8 cellular contexts compared by ENCODE assay signal in genomic region chr6:11232968-11233626, GRCh38. TPM values are rescaled to one million over a fixed set of nuclear protein-coding genes. Genes with fewer than 3 reads are reported as not detected.
DNase-seq lines count a peak whose midpoint lies in the region; ATAC-seq and TF ChIP-seq lines count a peak whose summit lies in the region.

No MANE protein-coding gene starts in this region.

- H3K4me3 ChIP-seq in astrocyte of the spinal cord (ENCODE audit: low read depth, low read length) (peak overlapping the region; percentile 74), kidney epithelial cell (ENCODE audit: low read depth, low read length) (peak overlapping the region; percentile 86)

- peak; percentile 16 for ATAC-seq in GM19043 (IDR thresholded peaks at IDR 0.05; ENCODE audit: low read depth, unreplicated experiment)

- no peak for TF ChIP-seq CTCF in astrocyte of the spinal cord (IDR thresholded peaks at IDR 0.05; ENCODE audit: low read depth, low read length)
- TF ChIP-seq CTCF in kidney epithelial cell (IDR thresholded peaks at IDR 0.05; ENCODE audit: insufficient read depth, low read length, poor library complexity, severe bottlenecking), result no peak

- DNase-seq in AG08395 (ENCODE audit: low spot score), result peak; percentile 24
- peak; percentile 50 for DNase-seq in NCI-H1105 (lab: John Stamatoyannopoulos, UW)
- DNase-seq in astrocyte of the spinal cord (ENCODE audit: low read depth, low spot score), result no peak
- DNase-seq in kidney epithelial cell (ENCODE audit: low read depth), result no peak
- peak in 1 of 49 donors; percentile 57 for DNase-seq in substantia nigra (lab: John Stamatoyannopoulos, UW)
- no peak for DNase-seq in Ammon's horn (ENCODE audit: low spot score)
- no peak for DNase-seq in kidney glomerular epithelial cell (lab: John Stamatoyannopoulos, UW)

- H3K27ac ChIP-seq in substantia nigra (ENCODE audit: low read depth, low read length, poor library complexity, severe bottlenecking), result peak overlapping the region; percentile 63

- in situ Hi-C loops in astrocyte of the spinal cord (cut with HindIII; ENCODE audit: low sequenced_read_pairs), result no loop called here

- H3K36me3 ChIP-seq in kidney epithelial cell (ENCODE audit: control insufficient read depth, insufficient read depth, low read length), result no peaks in the 10 kb centered on the region

- no peaks in the 10 kb centered on the region for H3K27me3 ChIP-seq in kidney epithelial cell (ENCODE audit: control insufficient read depth, insufficient read depth, low read length)

RNA-seq across cellular contexts. Expression of gene NEDD9, which starts 0.6 kb away (rescaled TPM):
- total RNA-seq in kidney epithelial cell, result 48.3 and 53.5 TPM in 2 replicates

Comparison
In these comparisons a context has a peak if more than half of its experiments do, and no peak if none do; other contexts are left out.
1. DNase-seq: peak in AG08395 (single experiment) and NCI-H1105 (single experiment); none in astrocyte of the spinal cord (single experiment), kidney epithelial cell (single experiment), Ammon's horn (single experiment) and kidney glomerular epithelial cell (single experiment).